ENCODE assay signal across 11 cellular contexts in genomic region chr14:47674546-47675238, GRCh38. TPM values are rescaled to one million over a fixed set of nuclear protein-coding genes. Genes with fewer than 3 reads are reported as not detected.
DNase-seq lines count a peak whose midpoint lies in the region; ATAC-seq and TF ChIP-seq lines count a peak whose summit lies in the region.
"Had no signal": no experiment of that assay in that cellular context is flagged by ENCODE, and none has a peak within 500 bp of the region (broad histone marks: within the 10 kb centered on the region; RNA-seq: fewer than 3 reads in every experiment).

No MANE protein-coding gene starts in this region.

- in situ Hi-C loops in KBM-7 (cut with MboI; ENCODE audit: low pct_unique_long_range_greater_than_20kb, low sequenced_read_pairs): no loop called here

- H3K79me1 ChIP-seq in mesendoderm (ENCODE audit: low read length): no peaks in the 10 kb centered on the region

- TF ChIP-seq POLR2A in vagina (IDR thresholded peaks at IDR 0.05): no peak

- no peaks in the 10 kb centered on the region for H3K9me3 ChIP-seq in vagina

- no peaks in the 10 kb centered on the region for H3K79me2 ChIP-seq in mesendoderm (ENCODE audit: control insufficient read depth, insufficient read depth, low read length)

- H3K4ac ChIP-seq in mesendoderm (ENCODE audit: low read depth, low read length): no peak overlapping the region

- H4K8ac ChIP-seq in mesendoderm (ENCODE audit: low read depth, low read length): no peak overlapping the region

- no peak for TF ChIP-seq CTCF in vagina (IDR thresholded peaks at IDR 0.05)

- H2BK120ac ChIP-seq in mesendoderm (ENCODE audit: low read depth, low read length): no peak overlapping the region

- H3K36me3 ChIP-seq in mesendoderm (ENCODE audit: control insufficient read depth, insufficient read depth, low read length) (no peaks in the 10 kb centered on the region), vagina (no peaks in the 10 kb centered on the region)

- no CpG with 5 or more reads among the region's 71 CpGs for WGBS in mesendoderm (ENCODE audit: extremely low coverage, insufficient coverage, low lambda C conversion rate)

- ATAC-seq in Right ventricle myocardium superior (ENCODE audit: poor library complexity): no peak
- ATAC-seq: naive thymus-derived CD8-positive, alpha-beta T cell had no signal

- DNase-seq in Right ventricle myocardium superior (peak; percentile 13), cardiac septum (ENCODE audit: low spot score) (no peak), mesendoderm (peak; percentile 55), vagina (ENCODE audit: extremely low spot score in 2 of 2) (no peak), KBM-7 (no peak), hippocampal formation (lab: John Stamatoyannopoulos, UW) (no peak)
- no peak for DNase-seq in stimulated activated CD4-positive, alpha-beta T cell treated with anti-CD3 and anti-CD28 coated beads, Interleukin-2, amount 100 ng/mL, for 24 hours
- DNase-seq: activated CD4-positive, alpha-beta T cell treated with anti-CD3 and anti-CD28 coated beads, Interleukin-2, amount 50 U/mL, for 48 hours; effector CD4-positive, alpha-beta T cell had no signal

- peak overlapping the region; percentile 26 for H3K9ac ChIP-seq in mesendoderm (ENCODE audit: low read length)

- H3K23ac ChIP-seq in mesendoderm (ENCODE audit: low read length): no peak overlapping the region

- no peak overlapping the region for H2AK5ac ChIP-seq in mesendoderm (ENCODE audit: low read length)

- H2BK15ac ChIP-seq in mesendoderm (replicated peaks; ENCODE audit: low read depth): no peak overlapping the region

- H4K5ac ChIP-seq in mesendoderm (ENCODE audit: low read length): no peak overlapping the region

- no peaks in the 10 kb centered on the region for H3K4me1 ChIP-seq in mesendoderm (ENCODE audit: control insufficient read depth, low read depth, low read length)
- peaks cover 8% of the 10 kb centered on the region for H3K4me1 ChIP-seq in vagina

- H3K4me3 ChIP-seq in mesendoderm (ENCODE audit: low read length): peak overlapping the region; percentile 31
- peak overlapping the region; percentile 9 to 24 for H3K4me3 ChIP-seq in vagina

- peak overlapping the region; percentile 95 for H3K4me2 ChIP-seq in mesendoderm (ENCODE audit: low read length)

- intact Hi-C loops in Right ventricle myocardium superior (cut with DNase I) (no loop called here), cardiac septum (cut with DNase I) (no loop called here), vagina (cut with DNase I) (no loop called here)

- H3K27ac ChIP-seq in cingulate gyrus (ENCODE audit: low read depth, low read length) (peak overlapping the region; percentile 65), mesendoderm (ENCODE audit: low read depth, low read length) (no peak overlapping the region), vagina (no peak overlapping the region)

- H3K27me3 ChIP-seq in mesendoderm (ENCODE audit: insufficient read depth, low read length, poor library complexity) (peaks cover 16% of the 10 kb centered on the region), vagina (no peaks in the 10 kb centered on the region)

- H2BK5ac ChIP-seq in mesendoderm (ENCODE audit: low read length): no peak overlapping the region

- H3K18ac ChIP-seq in mesendoderm (ENCODE audit: low read length): no peak overlapping the region

- peak overlapping the region; percentile 17 for H3K56ac ChIP-seq in mesendoderm (ENCODE audit: low read length)

RNA-seq across cellular contexts. Expression of gene MDGA2, which starts 0.7 kb away (rescaled TPM):
- total RNA-seq in Right ventricle myocardium superior (not detected), cardiac septum (0.19 TPM), vagina (not detected)
- 0.22 TPM for polyA plus RNA-seq in mesendoderm (2013, experiment 1 of 2)
- 0.24 TPM for polyA plus RNA-seq in mesendoderm (2013, experiment 2 of 2)
- total RNA-seq: naive thymus-derived CD8-positive, alpha-beta T cell had no signal
- polyA plus RNA-seq: naive thymus-derived CD8-positive, alpha-beta T cell had no signal

Comparison
In these comparisons a context has a peak if more than half of its experiments do, and no peak if none do; other contexts are left out.
1. DNase-seq: peak in Right ventricle myocardium superior (single experiment) and mesendoderm (single experiment); none in cardiac septum (single experiment), vagina (0 of 2), KBM-7 (single experiment), hippocampal formation (0 of 2) and stimulated activated CD4-positive, alpha-beta T cell treated with anti-CD3 and anti-CD28 coated beads, Interleukin-2, amount 100 ng/mL, for 24 hours (0 of 2).